ENCODE assay signal across 8 cellular contexts in the genomic region with DNA sequence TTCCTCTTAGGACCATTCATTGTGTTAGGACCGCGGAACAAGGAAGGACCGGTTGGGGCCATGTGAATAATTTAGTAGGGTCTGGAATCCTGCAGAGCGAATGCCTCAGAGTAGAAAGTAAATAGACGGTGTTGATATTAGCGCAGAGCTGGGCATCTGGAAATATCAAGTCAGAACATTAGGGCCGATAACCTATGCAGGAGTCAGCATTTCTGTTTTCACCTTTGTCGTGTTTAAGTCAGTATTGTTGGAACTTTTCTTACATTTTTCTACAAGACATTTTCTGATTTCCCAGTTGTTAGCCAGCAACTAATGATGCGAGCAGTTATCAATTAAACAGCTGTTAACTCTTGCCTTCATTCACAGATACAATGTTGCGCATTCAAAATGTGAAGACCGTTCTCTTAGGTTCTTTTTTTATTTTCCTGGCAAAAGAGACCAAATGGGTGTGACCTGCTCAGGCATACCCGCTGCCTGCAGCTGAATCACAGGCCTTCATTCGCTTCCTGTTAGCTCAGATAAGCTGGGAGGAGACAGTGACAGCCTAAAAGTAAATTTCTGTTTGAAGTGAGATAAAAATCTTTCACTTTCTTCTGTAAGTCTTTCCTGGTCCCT. TPM values are rescaled to one million over a fixed set of nuclear protein-coding genes. Genes with fewer than 3 reads are reported as not detected.
DNase-seq lines count a peak whose midpoint lies in the region; TF ChIP-seq lines count a peak whose summit lies in the region.

No MANE protein-coding gene starts in this region.

- peak overlapping the region; percentile 89 for H3K27ac ChIP-seq in temporal lobe (ENCODE audit: low read depth, low read length)

- peak overlapping the region; percentile 29 for H3K4me3 ChIP-seq in mucosa of stomach (ENCODE audit: low read length)

- no peaks in the 10 kb centered on the region for H3K27me3 ChIP-seq in mucosa of stomach (ENCODE audit: control insufficient read depth, insufficient read depth, low read length)

- H3K9ac ChIP-seq in mucosa of stomach (ENCODE audit: low read length): peak overlapping the region; percentile 68

- H3K9me3 ChIP-seq in mucosa of stomach (ENCODE audit: control insufficient read depth, low read length): no peaks in the 10 kb centered on the region

- no peaks in the 10 kb centered on the region for H3K36me3 ChIP-seq in mucosa of stomach (ENCODE audit: control insufficient read depth, insufficient read depth, low read length)

- DNase-seq in activated CD8-positive, alpha-beta memory T cell treated with anti-CD3 and anti-CD28 coated beads, Interleukin-2, amount 50 U/mL, for 1 hour (ENCODE audit: extremely low read depth): peak; percentile 47
- no peak for DNase-seq in activated CD8-positive, alpha-beta memory T cell treated with anti-CD3 and anti-CD28 coated beads for 24 hours
- DNase-seq in NCI-H345 treated with DMSO at 0.1 percent for 48 hours (lab: John Stamatoyannopoulos, UW; ENCODE audit: unreplicated experiment) (peak; percentile 48), erythroblast (lab: John Stamatoyannopoulos, UW) (peak; percentile 72 to 87)
- DNase-seq in activated CD8-positive, alpha-beta memory T cell treated with anti-CD3 and anti-CD28 coated beads, Interleukin-2, amount 50 U/mL, for 4 hours: peak; percentile 49
- no peak for DNase-seq in activated CD4-positive, CD25-positive, alpha-beta regulatory T cell treated with anti-CD3 and anti-CD28 coated beads, Interleukin-2, amount 50 U/mL, for 72 hours

- H3K4me1 ChIP-seq in mucosa of stomach (ENCODE audit: control insufficient read depth, insufficient read depth, low read length): peaks cover 42% of the 10 kb centered on the region

- TF ChIP-seq POLR2A in erythroblast (IDR thresholded peaks at IDR 0.05; ENCODE audit: low read length): no peak

RNA-seq across cellular contexts. Expression of a gene that starts 1.0 kb away (rescaled TPM):
- total RNA-seq in temporal lobe: 253 TPM

RNA-seq across cellular contexts. Expression of a gene that starts 34.4 kb away (rescaled TPM):
- 0.49 TPM for total RNA-seq in temporal lobe

RNA-seq across cellular contexts. Expression of a gene that starts 40.4 kb away (rescaled TPM):
- 60.2 TPM for total RNA-seq in temporal lobe

Comparison
In these comparisons a context has a peak if more than half of its experiments do, and no peak if none do; other contexts are left out.
1. DNase-seq: peak in activated CD8-positive, alpha-beta memory T cell treated with anti-CD3 and anti-CD28 coated beads, Interleukin-2, amount 50 U/mL, for 1 hour (single experiment), NCI-H345 treated with DMSO at 0.1 percent for 48 hours (single experiment), activated CD8-positive, alpha-beta memory T cell treated with anti-CD3 and anti-CD28 coated beads, Interleukin-2, amount 50 U/mL, for 4 hours (single experiment) and erythroblast (2 of 2); none in activated CD8-positive, alpha-beta memory T cell treated with anti-CD3 and anti-CD28 coated beads for 24 hours (single experiment) and activated CD4-positive, CD25-positive, alpha-beta regulatory T cell treated with anti-CD3 and anti-CD28 coated beads, Interleukin-2, amount 50 U/mL, for 72 hours (single experiment).